ENCODE assay signal across 8 cellular contexts in the genomic region with DNA sequence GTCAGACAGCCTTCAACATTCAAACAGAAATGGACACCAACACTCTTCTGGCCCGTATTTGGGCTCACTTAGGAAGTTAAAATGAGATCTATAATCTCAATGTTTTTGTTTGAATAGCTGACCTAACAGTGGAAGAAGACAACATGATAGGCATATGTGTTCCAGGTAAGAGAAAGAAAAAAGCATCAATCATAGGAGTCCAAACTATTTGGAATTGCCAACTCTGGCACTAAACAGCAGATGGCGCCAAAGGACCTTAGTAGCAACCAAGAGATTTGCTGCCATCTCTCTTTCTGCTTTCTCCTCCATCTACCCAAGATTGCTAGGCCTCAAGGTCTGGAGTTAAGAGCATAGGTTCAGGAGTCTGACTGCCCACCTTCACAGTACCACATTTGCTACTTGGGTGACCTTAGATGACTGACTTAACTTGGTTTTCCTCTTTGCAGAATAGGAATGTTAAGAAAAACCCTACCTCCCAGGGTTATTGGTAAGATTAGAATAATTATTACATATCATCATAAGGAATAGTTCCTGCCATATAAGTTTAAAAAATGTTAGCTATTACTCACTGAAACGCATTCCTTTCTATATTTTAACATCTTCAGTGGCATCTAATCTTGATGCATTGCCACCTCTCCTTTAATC. TPM values are rescaled to one million over a fixed set of nuclear protein-coding genes. Genes with fewer than 3 reads are reported as not detected.
DNase-seq lines count a peak whose midpoint lies in the region; ATAC-seq and TF ChIP-seq lines count a peak whose summit lies in the region.

No MANE protein-coding gene starts in this region.

- H3K9me3 ChIP-seq in osteoblast (ENCODE audit: low read depth, low read length) = no peaks in the 10 kb centered on the region
- no peaks in the 10 kb centered on the region for H3K9me3 ChIP-seq in thoracic aorta

- intact Hi-C loops in activated T-helper 2 cell treated with anti-CD3 and anti-CD28 coated beads, Interferon-gamma antibody, Interleukin-2, Interleukin-4, amounts not matched to agents 10 μg/mL and 5 μg/mL and 100 μg/mL, durations not matched to agents 14 hours and 24 hours and 36 hours (cut with micrococcal nuclease) = loop anchor here (1.0 kb wide), 2 partner anchors 241 to 419 kb away; no protein-coding TSS in a partner anchor

- H3K27ac ChIP-seq in foreskin keratinocyte (no peak overlapping the region), osteoblast (ENCODE audit: low read depth, low read length) (no peak overlapping the region), thoracic aorta (no peak overlapping the region)

- no peaks in the 10 kb centered on the region for H4K20me1 ChIP-seq in osteoblast (ENCODE audit: insufficient read depth, low read length)

- peak; percentile 61 for ATAC-seq in foreskin keratinocyte
- ATAC-seq in thoracic aorta (ENCODE audit: insufficient number of reproducible peaks, low FRiP score, low read depth) = no peak
- ATAC-seq in GM18517 (IDR thresholded peaks at IDR 0.05; ENCODE audit: unreplicated experiment) = no peak

- no peaks in the 10 kb centered on the region for H3K36me3 Mint-ChIP-seq in activated T-helper 2 cell treated with anti-CD3 and anti-CD28 coated beads, Interferon-gamma antibody, Interleukin-2, Interleukin-4, amounts not matched to agents 10 μg/mL and 5 μg/mL and 100 μg/mL, durations not matched to agents 14 hours and 24 hours and 36 hours (ENCODE audit: low read depth)

- no peak overlapping the region for H3K27ac Mint-ChIP-seq in activated T-helper 2 cell treated with anti-CD3 and anti-CD28 coated beads, Interferon-gamma antibody, Interleukin-2, Interleukin-4, amounts not matched to agents 10 μg/mL and 5 μg/mL and 100 μg/mL, durations not matched to agents 14 hours and 24 hours and 36 hours

- H2AFZ ChIP-seq in osteoblast (ENCODE audit: low read length) = no peak overlapping the region

- TF ChIP-seq CTCF in LNCAP (IDR thresholded peaks at IDR 0.05) (peak; percentile 86), foreskin keratinocyte (conservative IDR thresholded peaks at IDR 0.05) (peak; percentile 96), osteoblast (IDR thresholded peaks at IDR 0.05; ENCODE audit: extremely low read depth, low read depth, low read length) (peak; percentile 89), thoracic aorta (IDR thresholded peaks at IDR 0.05) (peak; percentile 66)

- DNase-seq in Daoy (ENCODE audit: low read depth) (peak; percentile 64), RPMI7951 (ENCODE audit: low read depth) (peak; percentile 62), foreskin keratinocyte (peak; percentile 55 to 100), osteoblast (ENCODE audit: insufficient read length, low spot score, missing footprints) (no peak), thoracic aorta (ENCODE audit: low spot score) (peak; percentile 32)
- peak; percentile 49 for DNase-seq in activated T-helper 2 cell treated with anti-CD3 and anti-CD28 coated beads, Interferon-gamma antibody, Interleukin-2, Interleukin-4, amounts not matched to agents 10 μg/mL and 5 μg/mL and 100 μg/mL, durations not matched to agents 14 hours and 24 hours and 36 hours (ENCODE audit: low spot score)

- no peaks in the 10 kb centered on the region for H3K9me3 Mint-ChIP-seq in activated T-helper 2 cell treated with anti-CD3 and anti-CD28 coated beads, Interferon-gamma antibody, Interleukin-2, Interleukin-4, amounts not matched to agents 10 μg/mL and 5 μg/mL and 100 μg/mL, durations not matched to agents 14 hours and 24 hours and 36 hours

- no peak overlapping the region for H3K4me2 ChIP-seq in osteoblast (ENCODE audit: insufficient read depth, low read length)

- no peaks in the 10 kb centered on the region for H3K79me2 ChIP-seq in osteoblast (ENCODE audit: insufficient read depth, low read length)

- H3K36me3 ChIP-seq in osteoblast (ENCODE audit: insufficient read depth, low read length) (no peaks in the 10 kb centered on the region), thoracic aorta (no peaks in the 10 kb centered on the region)

- no peak overlapping the region for H3K4me3 Mint-ChIP-seq in activated T-helper 2 cell treated with anti-CD3 and anti-CD28 coated beads, Interferon-gamma antibody, Interleukin-2, Interleukin-4, amounts not matched to agents 10 μg/mL and 5 μg/mL and 100 μg/mL, durations not matched to agents 14 hours and 24 hours and 36 hours (ENCODE audit: low read depth)

- H3K27me3 ChIP-seq in foreskin keratinocyte (peaks cover 33% of the 10 kb centered on the region), osteoblast (ENCODE audit: insufficient read depth, low read length) (no peaks in the 10 kb centered on the region), thoracic aorta (replicated peaks; ENCODE audit: insufficient read depth) (no peaks in the 10 kb centered on the region)

- H3K4me3 ChIP-seq in osteoblast (ENCODE audit: insufficient read depth, low read length) = no peak overlapping the region
- H3K4me3 ChIP-seq in thoracic aorta = no peak overlapping the region

- H3K4me1 Mint-ChIP-seq in activated T-helper 2 cell treated with anti-CD3 and anti-CD28 coated beads, Interferon-gamma antibody, Interleukin-2, Interleukin-4, amounts not matched to agents 10 μg/mL and 5 μg/mL and 100 μg/mL, durations not matched to agents 14 hours and 24 hours and 36 hours (ENCODE audit: low read depth) = no peaks in the 10 kb centered on the region

- H3K4me1 ChIP-seq in foreskin keratinocyte (no peaks in the 10 kb centered on the region), osteoblast (ENCODE audit: insufficient read depth, low read length) (no peaks in the 10 kb centered on the region), thoracic aorta (ENCODE audit: control insufficient read depth in 1 of 2, low read depth in 2 of 2) (no peaks in the 10 kb centered on the region)

- peaks cover 3% of the 10 kb centered on the region for H3K27me3 Mint-ChIP-seq in activated T-helper 2 cell treated with anti-CD3 and anti-CD28 coated beads, Interferon-gamma antibody, Interleukin-2, Interleukin-4, amounts not matched to agents 10 μg/mL and 5 μg/mL and 100 μg/mL, durations not matched to agents 14 hours and 24 hours and 36 hours (ENCODE audit: low read depth)

RNA-seq across cellular contexts. Expression of a gene that starts 30.2 kb away (rescaled TPM):
- total RNA-seq in Daoy (2014; rRNA removed; shearing (Covaris generic)) = 23.2 and 26.8 TPM in 2 replicates
- total RNA-seq in RPMI7951 (2014; rRNA removed; shearing (Covaris generic)) = 16.1 and 17.7 TPM in 2 replicates
- 26.4 and 28.3 TPM in 2 replicates for total RNA-seq in activated T-helper 2 cell treated with anti-CD3 and anti-CD28 coated beads, Interferon-gamma antibody, Interleukin-2, Interleukin-4, amounts not matched to agents 10 μg/mL and 5 μg/mL and 100 μg/mL, durations not matched to agents 14 hours and 24 hours and 36 hours
- total RNA-seq in foreskin keratinocyte (20.1 and 23.3 TPM in 2 replicates), osteoblast (35.7 and 48.5 TPM in 2 replicates), thoracic aorta (10 to 100 TPM; 34.5 to 42.2 TPM)
- 10.6 and 12.6 TPM in 2 replicates for polyA plus RNA-seq in foreskin keratinocyte
